ENCODE assay signal across 12 cellular contexts in the genomic region with DNA sequence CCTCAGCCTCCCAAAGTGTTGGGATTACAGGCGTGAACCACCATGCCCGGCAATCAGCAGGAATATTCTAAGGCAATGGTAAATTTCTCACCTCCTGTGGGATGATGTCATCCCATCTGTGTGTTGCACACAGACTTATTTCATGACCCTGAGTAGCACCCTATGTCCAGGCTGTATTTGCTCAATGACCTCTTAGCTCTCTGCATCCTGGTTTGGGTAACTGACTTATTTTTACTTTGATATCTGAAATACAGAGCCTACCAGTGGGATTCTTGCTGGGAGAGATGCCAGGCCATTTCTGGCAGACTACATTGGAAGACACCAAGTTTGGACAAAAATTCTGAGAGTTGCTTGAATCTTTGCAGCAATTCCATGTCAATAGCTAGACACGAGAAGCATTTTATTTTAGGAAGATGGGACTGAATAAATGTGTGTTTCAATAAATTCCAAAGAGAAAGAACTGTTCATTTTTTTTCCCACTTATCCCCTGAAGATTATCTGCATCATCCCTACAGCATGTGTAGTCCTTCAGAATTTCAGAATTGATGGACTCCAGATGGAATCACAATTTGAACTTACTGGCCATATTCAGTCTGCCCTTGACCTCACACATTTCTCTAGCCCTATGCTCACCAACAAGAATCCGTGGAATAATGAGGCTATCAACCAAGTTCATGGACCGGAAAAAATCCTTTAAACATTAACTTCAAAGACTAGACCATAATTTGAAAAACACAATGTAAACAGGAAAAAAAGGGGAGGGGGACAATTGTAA.
A peak's percentile ranks its signal among the peaks of the same experiment; 100 is the strongest.
DNase-seq lines count a peak whose midpoint lies in the region; ATAC-seq and TF ChIP-seq lines count a peak whose summit lies in the region.
"Had no signal": no experiment of that assay in that cellular context is flagged by ENCODE, and none has a peak within 500 bp of the region (broad histone marks: within the 10 kb centered on the region; RNA-seq: fewer than 3 reads in every experiment).

No MANE protein-coding gene starts in this region.

- peak overlapping the region in 1 of 2 experiments; percentile 31 for H3K18ac ChIP-seq in mesenchymal stem cell (ENCODE audit: low read depth in 1 of 2, low read length in 2 of 2)

- H3K4me1 Mint-ChIP-seq in CD8-positive, alpha-beta memory T cell: no peaks in the 10 kb centered on the region
- peaks cover 16% of the 10 kb centered on the region for H3K4me1 Mint-ChIP-seq in GM23338

- H3K27ac ChIP-seq in mesenchymal stem cell (ENCODE audit: low read length, poor library complexity, severe bottlenecking) (peak overlapping the region; percentile 98), GM23338 (ENCODE audit: low read depth) (no peak overlapping the region)
- no peak overlapping the region for H3K27ac ChIP-seq in CD8-positive, alpha-beta memory T cell (ENCODE audit: low read depth, low read length)

- CTCF ChIA-PET in CD8-positive, alpha-beta memory T cell (lab: Charles Lee): no interaction called here

- DNase-seq in AG08395 (ENCODE audit: low spot score) (peak; percentile 58), NCI-H69 (lab: John Stamatoyannopoulos, UW) (peak; percentile 95), fibroblast of the aortic adventitia (ENCODE audit: low read depth) (peak; percentile 87), mesenchymal stem cell (peak; percentile 63), GM19238 (ENCODE audit: insufficient read length, low spot score) (no peak), NCI-H2029 treated with DMSO at 0.1 percent for 48 hours (lab: John Stamatoyannopoulos, UW) (no peak), GM23338 (ENCODE audit: low spot score) (no peak)
- no peak for DNase-seq in CD8-positive, alpha-beta memory T cell
- DNase-seq: MM.1S, NCI-H524, nucleus accumbens had no signal

- no peak overlapping the region for H3K27ac Mint-ChIP-seq in CD8-positive, alpha-beta memory T cell
- no peak overlapping the region for H3K27ac Mint-ChIP-seq in GM23338
- H3K27ac Mint-ChIP-seq: activated naive CD8-positive, alpha-beta T cell had no signal

- peak overlapping the region; percentile 10 for H2AK5ac ChIP-seq in mesenchymal stem cell (ENCODE audit: low read length, severe bottlenecking)

- no peak overlapping the region for H4K91ac ChIP-seq in mesenchymal stem cell (ENCODE audit: low read length)

- H3K27me3 Mint-ChIP-seq in CD8-positive, alpha-beta memory T cell: peaks cover 1 to 5% of the 10 kb centered on the region in 2 donors
- H3K27me3 Mint-ChIP-seq in GM23338 (ENCODE audit: insufficient read depth, low read depth, poor library complexity): peaks cover 5% of the 10 kb centered on the region

- H2AFZ ChIP-seq in mesenchymal stem cell (ENCODE audit: low read depth, low read length): no peak overlapping the region
- no peak overlapping the region for H2AFZ ChIP-seq in GM23338

- H3K36me3 ChIP-seq in mesenchymal stem cell (ENCODE audit: control insufficient read depth in 1 of 2, insufficient read depth in 2 of 2, low read depth in 1 of 2, low read length in 2 of 2): peaks cover 0 to 23% of the 10 kb centered on the region in 2 experiments
- H3K36me3 ChIP-seq in CD8-positive, alpha-beta memory T cell (ENCODE audit: insufficient read depth, low read length): no peaks in the 10 kb centered on the region
- no peaks in the 10 kb centered on the region for H3K36me3 ChIP-seq in GM23338 (ENCODE audit: insufficient read depth)

- no peaks in the 10 kb centered on the region for H3F3A ChIP-seq in GM23338 (replicated peaks; ENCODE audit: low read depth)

- no peaks in the 10 kb centered on the region for H4K20me1 ChIP-seq in GM23338 (replicated peaks; ENCODE audit: insufficient read depth)

- WGBS in mesenchymal stem cell: 55% methylated on average over 3 of the region's 5 CpGs

- H2BK15ac ChIP-seq in mesenchymal stem cell (ENCODE audit: low read depth, poor library complexity, severe bottlenecking): no peak overlapping the region

- H3K27me3 ChIP-seq in mesenchymal stem cell (ENCODE audit: control insufficient read depth in 1 of 2, insufficient read depth in 1 of 2, low read length in 2 of 2) (no peaks in the 10 kb centered on the region), GM23338 (ENCODE audit: insufficient read depth) (no peaks in the 10 kb centered on the region)
- H3K27me3 ChIP-seq in CD8-positive, alpha-beta memory T cell (ENCODE audit: insufficient read depth, low read length, poor library complexity, severe bottlenecking): no peaks in the 10 kb centered on the region

- no peak overlapping the region for H3K23ac ChIP-seq in mesenchymal stem cell (ENCODE audit: low read length in 2 of 2)

- H3K9me3 ChIP-seq in mesenchymal stem cell (ENCODE audit: control insufficient read depth, low read length): no peaks in the 10 kb centered on the region
- no peaks in the 10 kb centered on the region for H3K9me3 ChIP-seq in CD8-positive, alpha-beta memory T cell (ENCODE audit: low read length)

- no peak overlapping the region for H3K4me2 ChIP-seq in mesenchymal stem cell (ENCODE audit: low read length, poor library complexity, severe bottlenecking)
- no peak overlapping the region for H3K4me2 ChIP-seq in GM23338

- H3K36me3 Mint-ChIP-seq in CD8-positive, alpha-beta memory T cell: no peaks in the 10 kb centered on the region
- no peaks in the 10 kb centered on the region for H3K36me3 Mint-ChIP-seq in GM23338 (ENCODE audit: low read depth)
- H3K36me3 Mint-ChIP-seq: activated naive CD8-positive, alpha-beta T cell had no signal

- POLR2A ChIA-PET in CD8-positive, alpha-beta memory T cell (lab: Charles Lee): no interaction called here

- H3K79me2 ChIP-seq in GM23338 (replicated peaks; ENCODE audit: insufficient read depth): no peaks in the 10 kb centered on the region

- peak overlapping the region; percentile 79 for H3K9ac ChIP-seq in mesenchymal stem cell (ENCODE audit: low read length)

- no peaks in the 10 kb centered on the region for H3K9me3 Mint-ChIP-seq in CD8-positive, alpha-beta memory T cell
- no peaks in the 10 kb centered on the region for H3K9me3 Mint-ChIP-seq in GM23338

- H2BK12ac ChIP-seq in mesenchymal stem cell (ENCODE audit: low read length in 2 of 2): no peak overlapping the region

- no peak overlapping the region for H2BK120ac ChIP-seq in mesenchymal stem cell (ENCODE audit: low read depth, low read length)

- no peak overlapping the region for H3K14ac ChIP-seq in mesenchymal stem cell (ENCODE audit: low read length in 2 of 2)

- H3K4me1 ChIP-seq in mesenchymal stem cell (ENCODE audit: control insufficient read depth, insufficient read depth, low read depth, low read length) (peaks cover 2% of the 10 kb centered on the region), GM23338 (ENCODE audit: insufficient read depth) (peaks cover 15% of the 10 kb centered on the region)
- no peaks in the 10 kb centered on the region for H3K4me1 ChIP-seq in CD8-positive, alpha-beta memory T cell (ENCODE audit: insufficient read depth, low read length)

- ATAC-seq in GM23338: no peak

- no peaks in the 10 kb centered on the region for H3K9me2 ChIP-seq in GM23338 (ENCODE audit: insufficient read depth)

- no peak overlapping the region for H4K8ac ChIP-seq in mesenchymal stem cell (ENCODE audit: low read length)

- TF ChIP-seq CTCF in fibroblast of the aortic adventitia (IDR thresholded peaks at IDR 0.05; ENCODE audit: insufficient read depth, low read length) (no peak), GM23338 (conservative IDR thresholded peaks at IDR 0.05; ENCODE audit: low read depth in 2 of 2) (no peak)

- no peak overlapping the region for H3K4me3 Mint-ChIP-seq in CD8-positive, alpha-beta memory T cell
- no peak overlapping the region for H3K4me3 Mint-ChIP-seq in GM23338
- H3K4me3 Mint-ChIP-seq: activated naive CD8-positive, alpha-beta T cell had no signal

- H2BK5ac ChIP-seq in mesenchymal stem cell (ENCODE audit: low read depth, low read length, poor library complexity, severe bottlenecking): peak overlapping the region; percentile 86

- peaks cover 2% of the 10 kb centered on the region for H3K79me1 ChIP-seq in mesenchymal stem cell (replicated peaks; ENCODE audit: low read length, poor library complexity, severe bottlenecking)

- peak overlapping the region in 1 of 2 experiments; percentile 6 for H3K4ac ChIP-seq in mesenchymal stem cell (ENCODE audit: low read depth in 1 of 2, low read length in 2 of 2)

- no peak overlapping the region for H3K4me3 ChIP-seq in fibroblast of the aortic adventitia (ENCODE audit: low read depth, low read length)
- H3K4me3 ChIP-seq in mesenchymal stem cell (ENCODE audit: insufficient read depth in 1 of 2, low read depth in 1 of 2, low read length in 2 of 2): peak overlapping the region in 1 of 2 experiments; percentile 38
- no peak overlapping the region for H3K4me3 ChIP-seq in CD8-positive, alpha-beta memory T cell (ENCODE audit: low read length)
- H3K4me3 ChIP-seq in GM23338: no peak overlapping the region

TF ChIP-seq in GM23338, 12 proteins besides CTCF, POLR2A, EP300 and RAD21 (continues in another document):
- TF ChIP-seq, protein P1, sequence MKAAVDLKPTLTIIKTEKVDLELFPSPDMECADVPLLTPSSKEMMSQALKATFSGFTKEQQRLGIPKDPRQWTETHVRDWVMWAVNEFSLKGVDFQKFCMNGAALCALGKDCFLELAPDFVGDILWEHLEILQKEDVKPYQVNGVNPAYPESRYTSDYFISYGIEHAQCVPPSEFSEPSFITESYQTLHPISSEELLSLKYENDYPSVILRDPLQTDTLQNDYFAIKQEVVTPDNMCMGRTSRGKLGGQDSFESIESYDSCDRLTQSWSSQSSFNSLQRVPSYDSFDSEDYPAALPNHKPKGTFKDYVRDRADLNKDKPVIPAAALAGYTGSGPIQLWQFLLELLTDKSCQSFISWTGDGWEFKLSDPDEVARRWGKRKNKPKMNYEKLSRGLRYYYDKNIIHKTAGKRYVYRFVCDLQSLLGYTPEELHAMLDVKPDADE (IDR thresholded peaks at IDR 0.05): no peak

Comparison
In these comparisons a context has a peak if more than half of its experiments do, and no peak if none do; other contexts are left out.
1. DNase-seq: peak in AG08395 (single experiment), NCI-H69 (single experiment), fibroblast of the aortic adventitia (single experiment) and mesenchymal stem cell (single experiment); none in GM19238 (single experiment), CD8-positive, alpha-beta memory T cell (0 of 5), NCI-H2029 treated with DMSO at 0.1 percent for 48 hours (single experiment) and GM23338 (single experiment).